13 cellular contexts compared by ENCODE assay signal in genomic region chr11:12050911-12051667, GRCh38. TPM values are rescaled to one million over a fixed set of nuclear protein-coding genes. Genes with fewer than 3 reads are reported as not detected.
DNase-seq lines count a peak whose midpoint lies in the region; ATAC-seq and TF ChIP-seq lines count a peak whose summit lies in the region.
"Had no signal": no experiment of that assay in that cellular context is flagged by ENCODE, and none has a peak within 500 bp of the region (broad histone marks: within the 10 kb centered on the region; RNA-seq: fewer than 3 reads in every experiment).

No MANE protein-coding gene starts in this region.

- peak overlapping the region; percentile 29 for H3K27ac ChIP-seq in RWPE1
- no peak overlapping the region for H3K27ac ChIP-seq in left lung
- peak overlapping the region; percentile 48 to 51 for H3K27ac ChIP-seq in thoracic aorta
- H3K27ac ChIP-seq: left ventricle myocardium inferior had no signal

- H3K9me3 ChIP-seq in left lung (no peaks in the 10 kb centered on the region), thoracic aorta (no peaks in the 10 kb centered on the region), mucosa of descending colon (no peaks in the 10 kb centered on the region)
- H3K9me3 ChIP-seq: left ventricle myocardium inferior had no signal

- no peaks in the 10 kb centered on the region for H3K9me3 Mint-ChIP-seq in activated CD4-positive, alpha-beta T cell treated with anti-CD3 and anti-CD28 coated beads, Interleukin-2, amount 10 ng/mL, durations not matched to agents 24 days and 14 days
- no peaks in the 10 kb centered on the region for H3K9me3 Mint-ChIP-seq in activated CD4-positive, alpha-beta T cell treated with anti-CD3 and anti-CD28 coated beads, Interleukin-2, amount 10 ng/mL, durations not matched to agents 7 days and 5 days
- H3K9me3 Mint-ChIP-seq: naive thymus-derived CD8-positive, alpha-beta T cell had no signal

- no peaks in the 10 kb centered on the region for H3K27me3 ChIP-seq in left lung
- no peaks in the 10 kb centered on the region for H3K27me3 ChIP-seq in thoracic aorta (replicated peaks; ENCODE audit: insufficient read depth)

- H3K4me3 ChIP-seq in left lung: no peak overlapping the region
- H3K4me3 ChIP-seq in thoracic aorta: no peak overlapping the region
- no peak overlapping the region for H3K4me3 ChIP-seq in mucosa of descending colon
- H3K4me3 ChIP-seq: left ventricle myocardium inferior had no signal

- intact Hi-C loops in activated CD4-positive, alpha-beta T cell treated with anti-CD3 and anti-CD28 coated beads, Interleukin-2, amount 10 ng/mL, durations not matched to agents 24 days and 14 days (cut with micrococcal nuclease): no loop called here
- intact Hi-C loops in left lung (cut with DNase I): loop anchor here in 1 of 2 donors (10.0 kb wide), 1 partner anchor 184 kb away; no protein-coding TSS in a partner anchor
- intact Hi-C loops in mucosa of descending colon (cut with DNase I, micrococcal nuclease): no loop called here

- POLR2A ChIA-PET in activated CD4-positive, alpha-beta T cell treated with anti-CD3 and anti-CD28 coated beads, Interleukin-2, amount 10 ng/mL, durations not matched to agents 7 days and 5 days (lab: Charles Lee): no interaction called here
- POLR2A ChIA-PET in RWPE1 (lab: Yijun Ruan, JAX; ENCODE audit: low non-redundant PET): no interaction called here

- H3K27me3 Mint-ChIP-seq in activated CD4-positive, alpha-beta T cell treated with anti-CD3 and anti-CD28 coated beads, Interleukin-2, amount 10 ng/mL, durations not matched to agents 24 days and 14 days: peaks cover 3% of the 10 kb centered on the region
- no peaks in the 10 kb centered on the region for H3K27me3 Mint-ChIP-seq in activated CD4-positive, alpha-beta T cell treated with anti-CD3 and anti-CD28 coated beads, Interleukin-2, amount 10 ng/mL, durations not matched to agents 7 days and 5 days

- H3K36me3 ChIP-seq in left lung (no peaks in the 10 kb centered on the region), thoracic aorta (no peaks in the 10 kb centered on the region), mucosa of descending colon (ENCODE audit: low read depth) (no peaks in the 10 kb centered on the region)
- H3K36me3 ChIP-seq: left ventricle myocardium inferior had no signal

- H3K4me3 Mint-ChIP-seq in activated CD4-positive, alpha-beta T cell treated with anti-CD3 and anti-CD28 coated beads, Interleukin-2, amount 10 ng/mL, durations not matched to agents 24 days and 14 days: no peak overlapping the region
- H3K4me3 Mint-ChIP-seq in activated CD4-positive, alpha-beta T cell treated with anti-CD3 and anti-CD28 coated beads, Interleukin-2, amount 10 ng/mL, durations not matched to agents 7 days and 5 days: no peak overlapping the region
- H3K4me3 Mint-ChIP-seq: naive thymus-derived CD8-positive, alpha-beta T cell had no signal

- peak overlapping the region; percentile 14 for H3K27ac Mint-ChIP-seq in activated CD4-positive, alpha-beta T cell treated with anti-CD3 and anti-CD28 coated beads, Interleukin-2, amount 10 ng/mL, durations not matched to agents 24 days and 14 days
- no peak overlapping the region for H3K27ac Mint-ChIP-seq in activated CD4-positive, alpha-beta T cell treated with anti-CD3 and anti-CD28 coated beads, Interleukin-2, amount 10 ng/mL, durations not matched to agents 7 days and 5 days
- H3K27ac Mint-ChIP-seq: naive thymus-derived CD8-positive, alpha-beta T cell had no signal

- H3K4me1 ChIP-seq in left lung (peaks cover 0 to 16% of the 10 kb centered on the region in 2 donors), thoracic aorta (ENCODE audit: control insufficient read depth in 1 of 2, low read depth in 2 of 2) (peaks cover 12 to 54% of the 10 kb centered on the region in 2 donors), mucosa of descending colon (ENCODE audit: low read depth) (no peaks in the 10 kb centered on the region)

- ATAC-seq in left lung (peak; percentile 37), thoracic aorta (ENCODE audit: insufficient number of reproducible peaks, low FRiP score, low read depth) (no peak), HG03097 (IDR thresholded peaks at IDR 0.05; ENCODE audit: low FRiP score, unreplicated experiment) (no peak), GM21447 (IDR thresholded peaks at IDR 0.05; ENCODE audit: unreplicated experiment) (no peak), mucosa of descending colon (no peak)
- ATAC-seq: naive thymus-derived CD8-positive, alpha-beta T cell had no signal

- DNase-seq in activated CD4-positive, alpha-beta T cell treated with anti-CD3 and anti-CD28 coated beads, Interleukin-2, amount 10 ng/mL, durations not matched to agents 24 days and 14 days: no peak
- DNase-seq in activated CD4-positive, alpha-beta T cell treated with anti-CD3 and anti-CD28 coated beads, Interleukin-2, amount 10 ng/mL, durations not matched to agents 7 days and 5 days: no peak
- no peak for DNase-seq in RWPE1 (ENCODE audit: low spot score)
- DNase-seq in left lung: no peak
- DNase-seq in thoracic aorta (ENCODE audit: low spot score): no peak
- DNase-seq in mucosa of descending colon: no peak
- DNase-seq: activated effector memory CD4-positive, alpha-beta T cell treated with Interleukin-2 at 50 U/mL for 16 hours; left ventricle myocardium inferior; naive thymus-derived CD8-positive, alpha-beta T cell; NCI-H226; OCI-M1 had no signal

- TF ChIP-seq CTCF in RWPE1 (conservative IDR thresholded peaks at IDR 0.05; ENCODE audit: low read depth) (no peak), left lung (IDR thresholded peaks at IDR 0.05) (no peak), thoracic aorta (IDR thresholded peaks at IDR 0.05) (no peak), mucosa of descending colon (IDR thresholded peaks at IDR 0.05) (no peak)

- no peaks in the 10 kb centered on the region for H3K36me3 Mint-ChIP-seq in activated CD4-positive, alpha-beta T cell treated with anti-CD3 and anti-CD28 coated beads, Interleukin-2, amount 10 ng/mL, durations not matched to agents 24 days and 14 days (ENCODE audit: low read depth)
- H3K36me3 Mint-ChIP-seq in activated CD4-positive, alpha-beta T cell treated with anti-CD3 and anti-CD28 coated beads, Interleukin-2, amount 10 ng/mL, durations not matched to agents 7 days and 5 days (ENCODE audit: low read depth): no peaks in the 10 kb centered on the region
- H3K36me3 Mint-ChIP-seq: naive thymus-derived CD8-positive, alpha-beta T cell had no signal

- H3K4me1 Mint-ChIP-seq in activated CD4-positive, alpha-beta T cell treated with anti-CD3 and anti-CD28 coated beads, Interleukin-2, amount 10 ng/mL, durations not matched to agents 24 days and 14 days: peaks cover 31% of the 10 kb centered on the region
- peaks cover 11% of the 10 kb centered on the region for H3K4me1 Mint-ChIP-seq in activated CD4-positive, alpha-beta T cell treated with anti-CD3 and anti-CD28 coated beads, Interleukin-2, amount 10 ng/mL, durations not matched to agents 7 days and 5 days

- CTCF ChIA-PET in activated CD4-positive, alpha-beta T cell treated with anti-CD3 and anti-CD28 coated beads, Interleukin-2, amount 10 ng/mL, durations not matched to agents 7 days and 5 days (lab: Charles Lee): interaction anchor here (0.7 to 2.9 kb wide), 7 partner anchors 12 to 236 kb away, joined by 3 to 21 read pairs (median 3); no protein-coding TSS in a partner anchor
- CTCF ChIA-PET in RWPE1 (lab: Yijun Ruan, JAX): interaction anchor here (0.8 to 1.3 kb wide), 2 partner anchors 12 to 163 kb away, joined by 3 to 4 read pairs; no protein-coding TSS in a partner anchor

RNA-seq across cellular contexts. Expression of gene DKK3, which starts 42.7 kb away (rescaled TPM):
- total RNA-seq in activated CD4-positive, alpha-beta T cell treated with anti-CD3 and anti-CD28 coated beads, Interleukin-2, amount 10 ng/mL, durations not matched to agents 24 days and 14 days: not detected in 2 replicates
- total RNA-seq in activated CD4-positive, alpha-beta T cell treated with anti-CD3 and anti-CD28 coated beads, Interleukin-2, amount 10 ng/mL, durations not matched to agents 7 days and 5 days: not detected
- 100 to 1,000 TPM; 122 to 156 TPM for total RNA-seq in left lung
- 100 to 1,000 TPM; 732 to 847 TPM for total RNA-seq in thoracic aorta
- 10 to 100 TPM in 2 of 3 donors, 1 to 10 TPM in 1; 9.1 to 52.9 (median 18.9) TPM for total RNA-seq in mucosa of descending colon

RNA-seq across cellular contexts. Expression of gene MICAL2, which starts 59.3 kb away (rescaled TPM):
- 501 and 510 TPM in 2 replicates for total RNA-seq in activated CD4-positive, alpha-beta T cell treated with anti-CD3 and anti-CD28 coated beads, Interleukin-2, amount 10 ng/mL, durations not matched to agents 24 days and 14 days
- total RNA-seq in activated CD4-positive, alpha-beta T cell treated with anti-CD3 and anti-CD28 coated beads, Interleukin-2, amount 10 ng/mL, durations not matched to agents 7 days and 5 days: 10 to 100 TPM; 45.5 to 47.3 TPM
- total RNA-seq in left lung: 100 to 1,000 TPM; 242 to 293 TPM
- 100 to 1,000 TPM; 791 to 989 TPM for total RNA-seq in thoracic aorta
- 100 to 1,000 TPM; 263 to 384 (median 312) TPM for total RNA-seq in mucosa of descending colon

Comparison
In these comparisons a context has a peak if more than half of its experiments do, and no peak if none do; other contexts are left out.
1. RNA of gene MICAL2, which starts 59.3 kb away (total RNA-seq): 791 to 989 TPM in thoracic aorta, 501 to 510 TPM in activated CD4-positive, alpha-beta T cell treated with anti-CD3 and anti-CD28 coated beads, Interleukin-2, amount 10 ng/mL, durations not matched to agents 24 days and 14 days, 263 to 384 TPM in mucosa of descending colon and 242 to 293 TPM in left lung; 45.5 to 47.3 TPM in activated CD4-positive, alpha-beta T cell treated with anti-CD3 and anti-CD28 coated beads, Interleukin-2, amount 10 ng/mL, durations not matched to agents 7 days and 5 days; every median in the first group is over 4 times any median in the second.
2. H3K27ac ChIP-seq: peak in RWPE1 (single experiment) and thoracic aorta (2 of 2); none in left lung (0 of 2).
3. RNA of gene DKK3, which starts 42.7 kb away (total RNA-seq): 732 to 847 TPM in thoracic aorta, 122 to 156 TPM in left lung and 9.1 to 52.9 TPM in mucosa of descending colon; not detected in activated CD4-positive, alpha-beta T cell treated with anti-CD3 and anti-CD28 coated beads, Interleukin-2, amount 10 ng/mL, durations not matched to agents 7 days and 5 days and not detected in activated CD4-positive, alpha-beta T cell treated with anti-CD3 and anti-CD28 coated beads, Interleukin-2, amount 10 ng/mL, durations not matched to agents 24 days and 14 days; every median in the first group is over 4 times any median in the second.